23 cellular contexts compared by ENCODE assay signal in the genomic region with DNA sequence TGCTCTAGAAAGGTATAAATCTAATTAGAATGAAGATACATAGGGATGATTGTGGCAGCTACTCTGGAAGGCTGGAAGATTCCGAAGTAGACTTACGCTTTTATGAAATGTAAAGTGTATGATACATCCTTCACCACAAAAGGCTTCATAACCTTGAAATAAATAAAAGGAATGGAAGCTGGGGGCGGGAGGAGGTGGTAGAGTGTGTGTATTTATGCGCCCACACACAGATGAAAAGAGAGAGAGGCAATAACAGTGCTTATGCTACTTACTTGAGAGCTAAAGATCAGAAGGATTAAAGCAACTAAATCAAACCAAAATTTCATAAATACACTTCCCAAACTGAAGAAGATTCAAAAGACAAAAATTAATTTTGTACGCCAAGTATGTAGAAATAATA. TPM values are rescaled to one million over a fixed set of nuclear protein-coding genes. Genes with fewer than 3 reads are reported as not detected.
"Had no signal": no experiment of that assay in that cellular context is flagged by ENCODE, and none has a peak within 500 bp of the region (broad histone marks: within the 10 kb centered on the region; RNA-seq: fewer than 3 reads in every experiment).

No MANE protein-coding gene starts in this region.

- H2AFZ ChIP-seq: hepatocyte had no signal

- H3K27me3 ChIP-seq: ascending aorta, esophagus squamous epithelium, hepatocyte, upper lobe of right lung had no signal

- H3K27ac Mint-ChIP-seq: activated B cell treated with CpG ODN at 0.5 μM for 24 hours; activated T-helper 17 cell treated with anti-CD3 and anti-CD28 coated beads, Interleukin-2, amount 50 U/mL, for 72 hours; dendritic cell treated with granulocyte-macrophage colony-stimulating factor and Interleukin-4, amounts not matched to agents 40 ng/mL and 50 ng/mL, for 4 days; progenitor cell of endocrine pancreas; T-helper 2 cell treated with Interferon-gamma antibody and Interleukin-4, amounts not matched to agents 5 μg/mL and 100 μg/mL, for 36 hours had no signal

- H3K9me3 ChIP-seq: ascending aorta, esophagus squamous epithelium, SK-N-SH, thoracic aorta, upper lobe of right lung had no signal

- H3K27ac ChIP-seq: ascending aorta, esophagus squamous epithelium, hepatocyte, skin epidermis, thoracic aorta, upper lobe of right lung had no signal

- H3K4me1 ChIP-seq: ascending aorta, esophagus squamous epithelium, upper lobe of right lung had no signal

- H3K4me3 ChIP-seq: ascending aorta, esophagus squamous epithelium, hepatocyte, lung, skin epidermis, thoracic aorta, upper lobe of right lung had no signal

- DNase-seq: activated B cell treated with CpG ODN at 0.5 μM for 24 hours; activated CD4-positive, alpha-beta T cell treated with anti-CD3 and anti-CD28 coated beads, Interleukin-2, amount 50 U/mL, for 1 hour; activated CD8-positive, alpha-beta memory T cell treated with anti-CD3 and anti-CD28 coated beads, Interleukin-2, amount 50 U/mL, for 4 hours; activated naive CD4-positive, alpha-beta T cell treated with Interleukin-2 at 50 U/mL for 16 hours; effector CD8-positive, alpha-beta T cell; esophagus squamous epithelium; left colon; right cardiac atrium; SK-N-SH; stimulated activated CD4-positive, alpha-beta T cell treated with anti-CD3 and anti-CD28 coated beads, Interleukin-2, amount 100 ng/mL, for 48 hours; upper lobe of right lung had no signal

- H3K9me3 Mint-ChIP-seq: activated B cell treated with CpG ODN at 0.5 μM for 24 hours; activated T-helper 17 cell treated with anti-CD3 and anti-CD28 coated beads, Interleukin-2, amount 50 U/mL, for 72 hours; dendritic cell treated with granulocyte-macrophage colony-stimulating factor and Interleukin-4, amounts not matched to agents 40 ng/mL and 50 ng/mL, for 4 days; neural crest cell; T-helper 2 cell treated with Interferon-gamma antibody and Interleukin-4, amounts not matched to agents 5 μg/mL and 100 μg/mL, for 36 hours had no signal

- H3K27me3 Mint-ChIP-seq: activated B cell treated with CpG ODN at 0.5 μM for 24 hours; activated T-helper 17 cell treated with anti-CD3 and anti-CD28 coated beads, Interleukin-2, amount 50 U/mL, for 72 hours; dendritic cell treated with granulocyte-macrophage colony-stimulating factor and Interleukin-4, amounts not matched to agents 40 ng/mL and 50 ng/mL, for 4 days; progenitor cell of endocrine pancreas had no signal

- H3K4me2 ChIP-seq: hepatocyte, SK-N-SH had no signal

- ATAC-seq: activated T-helper 17 cell treated with anti-CD3 and anti-CD28 coated beads, Interleukin-2, amount 50 U/mL, for 72 hours; left colon; right cardiac atrium; upper lobe of right lung had no signal

- H3K4me3 Mint-ChIP-seq: activated B cell treated with CpG ODN at 0.5 μM for 24 hours; activated T-helper 17 cell treated with anti-CD3 and anti-CD28 coated beads, Interleukin-2, amount 50 U/mL, for 72 hours; dendritic cell treated with granulocyte-macrophage colony-stimulating factor and Interleukin-4, amounts not matched to agents 40 ng/mL and 50 ng/mL, for 4 days; neural crest cell; T-helper 2 cell treated with Interferon-gamma antibody and Interleukin-4, amounts not matched to agents 5 μg/mL and 100 μg/mL, for 36 hours had no signal

- H3K9ac ChIP-seq: SK-N-SH had no signal

RNA-seq across cellular contexts. Expression of a gene that starts 51.3 kb away (rescaled TPM):
- total RNA-seq: activated B cell treated with CpG ODN at 0.5 μM for 24 hours; activated T-helper 17 cell treated with anti-CD3 and anti-CD28 coated beads, Interleukin-2, amount 50 U/mL, for 72 hours; ascending aorta; bronchial epithelial cell; chondrocyte; hepatocyte; neural crest cell had no signal
